ENCODE assay signal across 29 cellular contexts in genomic region chr3:127194601-127195187, GRCh38. TPM values are rescaled to one million over a fixed set of nuclear protein-coding genes. Genes with fewer than 3 reads are reported as not detected.
"Had no signal": no experiment of that assay in that cellular context is flagged by ENCODE, and none has a peak within 500 bp of the region (broad histone marks: within the 10 kb centered on the region; RNA-seq: fewer than 3 reads in every experiment).

No MANE protein-coding gene starts in this region.

- DNase-seq: activated CD4-positive, alpha-beta T cell treated with anti-CD3 and anti-CD28 coated beads for 4 hours; activated CD4-positive, alpha-beta T cell treated with anti-CD3 and anti-CD28 coated beads, Interleukin-2, amount 50 U/mL, for 4 hours; activated CD4-positive, CD25-positive, alpha-beta regulatory T cell; activated CD8-positive, alpha-beta memory T cell treated with anti-CD3 and anti-CD28 coated beads for 24 hours; activated naive CD8-positive, alpha-beta T cell treated with anti-CD3 and anti-CD28 coated beads, Interleukin-2, amount 50 U/mL, for 24 hours; amygdala; central memory CD4-positive, alpha-beta T cell; dermis blood vessel endothelial cell; effector CD4-positive, alpha-beta T cell; esophagus squamous epithelium; foreskin melanocyte; heart right ventricle; left ventricle myocardium superior; mammary epithelial cell; naive thymus-derived CD4-positive, alpha-beta T cell; ovary; retina; small intestine; stimulated activated naive B cell treated with anti-CD40 and anti-IgM and Interleukin-4, amounts not matched to agents 10 μg/mL and 1 μg/mL and 100 μg/mL, for 72 hours had no signal

- H3K4me3 Mint-ChIP-seq: activated naive CD4-positive, alpha-beta T cell treated with anti-CD3 and anti-CD28 coated beads, Interleukin-2, amount 50 U/mL, for 24 hours; activated naive CD8-positive, alpha-beta T cell treated with anti-CD3 and anti-CD28 coated beads, Interleukin-2, amount 50 U/mL, for 24 hours; activated T-helper 1 cell treated with anti-CD3 and anti-CD28 coated beads, Interleukin-12 subunit alpha, Interleukin-12 subunit beta, Interleukin-2, Interleukin-4 antibody, amounts not matched to agents 30 ng/mL and 10 ng/mL and 1 ng/mL, durations not matched to agents 14 hours and 24 hours and 36 hours; mesothelial cell of epicardium; naive thymus-derived CD4-positive, alpha-beta T cell; stimulated activated naive B cell treated with anti-CD40 and anti-IgM and Interleukin-4, amounts not matched to agents 10 μg/mL and 1 μg/mL and 100 μg/mL, for 72 hours had no signal

- H3K4me1 Mint-ChIP-seq: activated naive CD4-positive, alpha-beta T cell treated with anti-CD3 and anti-CD28 coated beads, Interleukin-2, amount 50 U/mL, for 24 hours; activated naive CD8-positive, alpha-beta T cell treated with anti-CD3 and anti-CD28 coated beads, Interleukin-2, amount 50 U/mL, for 24 hours; mesothelial cell of epicardium; naive thymus-derived CD4-positive, alpha-beta T cell; stimulated activated naive B cell treated with anti-CD40 and anti-IgM and Interleukin-4, amounts not matched to agents 10 μg/mL and 1 μg/mL and 100 μg/mL, for 72 hours had no signal

- H3K4me1 ChIP-seq: esophagus squamous epithelium, heart right ventricle, prostate gland, sigmoid colon, tibial nerve had no signal

- H3K9me3 ChIP-seq: ovary, prostate gland had no signal

- ATAC-seq: activated naive CD8-positive, alpha-beta T cell treated with anti-CD3 and anti-CD28 coated beads, Interleukin-2, amount 50 U/mL, for 24 hours; heart right ventricle; left ventricle myocardium superior; naive thymus-derived CD4-positive, alpha-beta T cell; stimulated activated naive B cell treated with anti-CD40 and anti-IgM and Interleukin-4, amounts not matched to agents 10 μg/mL and 1 μg/mL and 100 μg/mL, for 72 hours had no signal

- H3K27ac ChIP-seq: esophagus squamous epithelium, heart right ventricle, ovary, prostate gland, sigmoid colon, tibial nerve had no signal

- H3K4me3 ChIP-seq: esophagus squamous epithelium, heart right ventricle, ovary, prostate gland, sigmoid colon, tibial nerve had no signal

- H3K36me3 ChIP-seq: esophagus squamous epithelium, heart right ventricle, ovary, prostate gland, sigmoid colon, tibial nerve had no signal

- H3K9me3 Mint-ChIP-seq: activated naive CD4-positive, alpha-beta T cell treated with anti-CD3 and anti-CD28 coated beads, Interleukin-2, amount 50 U/mL, for 24 hours had no signal

- H3K36me3 Mint-ChIP-seq: activated naive CD4-positive, alpha-beta T cell treated with anti-CD3 and anti-CD28 coated beads, Interleukin-2, amount 50 U/mL, for 24 hours; mesothelial cell of epicardium; naive thymus-derived CD4-positive, alpha-beta T cell; stimulated activated naive B cell treated with anti-CD40 and anti-IgM and Interleukin-4, amounts not matched to agents 10 μg/mL and 1 μg/mL and 100 μg/mL, for 72 hours had no signal

- H3K27ac Mint-ChIP-seq: activated naive CD4-positive, alpha-beta T cell treated with anti-CD3 and anti-CD28 coated beads, Interleukin-2, amount 50 U/mL, for 24 hours; activated naive CD8-positive, alpha-beta T cell treated with anti-CD3 and anti-CD28 coated beads, Interleukin-2, amount 50 U/mL, for 24 hours; activated T-helper 1 cell treated with anti-CD3 and anti-CD28 coated beads, Interleukin-12 subunit alpha, Interleukin-12 subunit beta, Interleukin-2, Interleukin-4 antibody, amounts not matched to agents 30 ng/mL and 10 ng/mL and 1 ng/mL, durations not matched to agents 14 hours and 24 hours and 36 hours; mesothelial cell of epicardium; naive thymus-derived CD4-positive, alpha-beta T cell; stimulated activated naive B cell treated with anti-CD40 and anti-IgM and Interleukin-4, amounts not matched to agents 10 μg/mL and 1 μg/mL and 100 μg/mL, for 72 hours had no signal

- H3K27me3 ChIP-seq: ovary, tibial nerve had no signal

RNA-seq across cellular contexts. Expression of gene PRR23E, which starts 1.8 kb away (rescaled TPM):
- total RNA-seq: activated T-helper 1 cell treated with anti-CD3 and anti-CD28 coated beads, Interleukin-12 subunit alpha, Interleukin-12 subunit beta, Interleukin-2, Interleukin-4 antibody, amounts not matched to agents 30 ng/mL and 10 ng/mL and 1 ng/mL, durations not matched to agents 14 hours and 24 hours and 36 hours; dermis blood vessel endothelial cell; esophagus squamous epithelium; glomerular endothelial cell; heart right ventricle; left ventricle myocardium superior; mammary epithelial cell; mesothelial cell of epicardium; naive thymus-derived CD4-positive, alpha-beta T cell; ovary; prostate gland; sigmoid colon; T-helper 1 cell treated with Interleukin-12 subunit alpha and Interleukin-12 subunit beta and Interleukin-4 antibody, amounts not matched to agents 30 ng/mL and 1 ng/mL, for 36 hours; temporal lobe; tibial nerve had no signal
- polyA plus RNA-seq: heart right ventricle; mammary epithelial cell; naive thymus-derived CD4-positive, alpha-beta T cell; neural cell; sigmoid colon; small intestine had no signal
